8 cellular contexts compared by ENCODE assay signal in the genomic region with DNA sequence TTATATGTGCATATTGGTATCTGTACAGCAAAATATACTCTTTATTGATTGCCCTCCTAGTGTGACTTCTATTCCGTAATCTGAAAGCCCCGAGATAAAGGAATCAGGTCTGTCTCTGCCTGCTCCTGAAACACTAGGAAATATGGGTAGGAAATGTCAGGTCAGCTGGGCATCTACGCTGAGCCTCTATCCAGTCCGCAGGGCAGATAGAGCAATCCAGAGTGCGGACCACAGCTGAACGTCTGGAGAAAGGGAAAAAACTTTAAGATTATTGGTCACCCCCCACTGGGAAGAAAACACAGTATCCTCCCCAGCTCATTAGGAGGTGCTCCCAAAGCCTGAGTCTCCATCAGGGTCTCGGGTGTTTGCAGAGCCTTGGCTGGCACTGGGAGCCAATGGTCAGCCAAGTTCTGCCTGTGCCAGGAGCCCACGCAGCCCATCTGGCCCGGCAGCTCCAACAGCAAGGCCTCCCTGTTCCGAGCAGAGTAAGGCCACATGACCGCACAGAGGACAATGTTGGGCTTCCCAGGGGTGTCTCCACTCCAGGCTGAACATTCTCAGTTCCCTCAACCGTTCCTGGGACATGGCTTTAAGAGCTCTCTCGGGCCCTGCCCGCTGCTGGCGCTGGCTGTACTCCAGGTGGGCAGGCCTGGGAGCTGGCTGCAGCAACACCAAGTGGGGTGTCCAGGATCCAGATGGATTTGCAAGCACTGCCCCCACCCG. TPM values are rescaled to one million over a fixed set of nuclear protein-coding genes. Genes with fewer than 3 reads are reported as not detected.
DNase-seq lines count a peak whose midpoint lies in the region; ATAC-seq, FAIRE-seq and TF ChIP-seq lines count a peak whose summit lies in the region.

No MANE protein-coding gene starts in this region.

- ATAC-seq in HepG2 (peak; percentile 35; the same call in 2 of the 3 replicates), HG02973 (IDR thresholded peaks at IDR 0.05; ENCODE audit: unreplicated experiment) (no peak), HG02759 (IDR thresholded peaks at IDR 0.05; ENCODE audit: unreplicated experiment) (no peak)
- ATAC-seq in activated CD8-positive, alpha-beta T cell treated with anti-CD3 and anti-CD28 coated beads for 36 hours: no peak

- no peak overlapping the region for H3K4me2 ChIP-seq in HepG2 (ENCODE audit: low read depth, low read length)

- H4K20me1 ChIP-seq in HepG2 (ENCODE audit: insufficient read depth, low read length): no peaks in the 10 kb centered on the region

- peaks cover 69% of the 10 kb centered on the region for H3K27me3 Mint-ChIP-seq in activated CD8-positive, alpha-beta T cell treated with anti-CD3 and anti-CD28 coated beads for 36 hours

- no peak overlapping the region for H3K4me3 Mint-ChIP-seq in activated CD8-positive, alpha-beta T cell treated with anti-CD3 and anti-CD28 coated beads for 36 hours

- BruUV-seq in HepG2 (replicated peaks; lab: Mats Ljungman, UMichigan): no TSS peak

- H3K9ac ChIP-seq in HUES64 (ENCODE audit: low read depth, low read length): peak overlapping the region; percentile 27
- peak overlapping the region; percentile 36 to 55 for H3K9ac ChIP-seq in duodenal mucosa (ENCODE audit: low read depth in 1 of 2, low read length in 2 of 2)
- H3K9ac ChIP-seq in HepG2 (ENCODE audit: insufficient read depth, low read depth, low read length): no peak overlapping the region

- H3K27ac ChIP-seq in HUES64 (ENCODE audit: low read depth, low read length): peak overlapping the region; percentile 94
- peak overlapping the region; percentile 71 for H3K27ac ChIP-seq in duodenal mucosa (ENCODE audit: low read depth, low read length)
- no peak overlapping the region for H3K27ac ChIP-seq in HepG2 (ENCODE audit: extremely low read length, insufficient read depth, low read length)

- no peaks in the 10 kb centered on the region for H3K4me1 Mint-ChIP-seq in activated CD8-positive, alpha-beta T cell treated with anti-CD3 and anti-CD28 coated beads for 36 hours (ENCODE audit: low read depth)

- no peak for TF ChIP-seq RAD21 in HepG2 (CRISPR knock-in tag; IDR thresholded peaks at IDR 0.05)

- POLR2A ChIA-PET in HepG2 (lab: Yijun Ruan, JAX): no interaction called here
- POLR2A ChIA-PET in activated CD8-positive, alpha-beta T cell treated with anti-CD3 and anti-CD28 coated beads for 36 hours (lab: Charles Lee): no interaction called here

- H3K36me3 ChIP-seq in HUES64 (ENCODE audit: insufficient read depth, low read length) (peaks cover 30% of the 10 kb centered on the region), duodenal mucosa (ENCODE audit: control insufficient read depth in 1 of 2, insufficient read depth in 2 of 2, low read length in 2 of 2) (no peaks in the 10 kb centered on the region), HepG2 (replicated peaks in 1 of 2; ENCODE audit: control insufficient read depth in 1 of 2, insufficient read depth in 2 of 2, low read length in 2 of 2) (no peaks in the 10 kb centered on the region)

- H3K36me3 Mint-ChIP-seq in activated CD8-positive, alpha-beta T cell treated with anti-CD3 and anti-CD28 coated beads for 36 hours (ENCODE audit: low read depth): no peaks in the 10 kb centered on the region

- no peak for TF ChIP-seq CTCF in HepG2 (CRISPR knock-in tag; IDR thresholded peaks at IDR 0.05)
- no peak for TF ChIP-seq CTCF in activated CD8-positive, alpha-beta T cell treated with anti-CD3 and anti-CD28 coated beads for 36 hours (IDR thresholded peaks at IDR 0.05)

- CTCF ChIA-PET in HepG2 (lab: Yijun Ruan, JAX; ENCODE audit: low intra/inter-chr PET ratio, low total read pairs): no interaction called here
- CTCF ChIA-PET in activated CD8-positive, alpha-beta T cell treated with anti-CD3 and anti-CD28 coated beads for 36 hours (lab: Charles Lee): no interaction called here

- H2AFZ ChIP-seq in HepG2 (ENCODE audit: low read length): no peak overlapping the region

- WGBS in HUES64: 23% methylated on average over 16 of the region's 16 CpGs
- 39% methylated on average over 5 of the region's 16 CpGs for whole genome bisulfite sequencing in HepG2 (ENCODE audit: low lambda C conversion rate)

- no peak for FAIRE-seq in HepG2 (lab: Jason Lieb, UNC)

- in situ Hi-C loops in HepG2 (cut with HindIII; ENCODE audit: extremely low pct_ligation_motif_present, low pct_unique_long_range_greater_than_20kb): no loop called here

- intact Hi-C loops in HepG2 (cut with micrococcal nuclease; ENCODE audit: unreplicated experiment): no loop called here
- intact Hi-C loops in activated CD8-positive, alpha-beta T cell treated with anti-CD3 and anti-CD28 coated beads for 36 hours (cut with micrococcal nuclease): no loop called here

- DNase-seq in HepG2 (ENCODE audit: low spot score) (no peak), superior temporal gyrus (ENCODE audit: extremely low spot score) (peak; percentile 82)
- DNase-seq in activated CD8-positive, alpha-beta T cell treated with anti-CD3 and anti-CD28 coated beads for 36 hours: no peak
- no peak for DNase-seq in activated T-cell treated with anti-CD3 and anti-CD28 coated beads, Interleukin-2, amount 50 U/mL, for 1 hour

- H3K9me3 ChIP-seq in HUES64 (ENCODE audit: insufficient read depth, low read depth, low read length): no peaks in the 10 kb centered on the region
- no peaks in the 10 kb centered on the region for H3K9me3 ChIP-seq in duodenal mucosa (ENCODE audit: control insufficient read depth in 1 of 2, low read length in 2 of 2)
- no peaks in the 10 kb centered on the region for H3K9me3 ChIP-seq in HepG2 (ENCODE audit: low read length)

- H3K4me3 ChIP-seq in HUES64 (ENCODE audit: low read length): peak overlapping the region; percentile 95
- peak overlapping the region; percentile 16 to 38 for H3K4me3 ChIP-seq in duodenal mucosa (ENCODE audit: low read depth in 1 of 2, low read length in 2 of 2)
- H3K4me3 ChIP-seq in HepG2 (replicated peaks in 1 of 3; ENCODE audit: insufficient read depth in 1 of 3, low read depth in 2 of 3, low read length in 3 of 3): no peak overlapping the region

- TF ChIP-seq EP300 in HepG2 (IDR thresholded peaks at IDR 0.05; ENCODE audit: low read depth in 2 of 2, low read length in 2 of 2) (no peak), HepG2 (CRISPR knock-in tag; IDR thresholded peaks at IDR 0.05; ENCODE audit: borderline replicate concordance) (no peak)

- no peaks in the 10 kb centered on the region for H3K9me3 Mint-ChIP-seq in activated CD8-positive, alpha-beta T cell treated with anti-CD3 and anti-CD28 coated beads for 36 hours

- TF ChIP-seq POLR2A in HepG2 (IDR thresholded peaks at IDR 0.05; ENCODE audit: insufficient read depth in 1 of 2, low read depth in 2 of 2, low read length in 2 of 2): no peak

- no peaks in the 10 kb centered on the region for H3K79me2 ChIP-seq in HepG2 (ENCODE audit: insufficient read depth, low read length)

- H3K27me3 ChIP-seq in HUES64 (ENCODE audit: insufficient read depth, low read length): no peaks in the 10 kb centered on the region
- no peaks in the 10 kb centered on the region for H3K27me3 ChIP-seq in duodenal mucosa (ENCODE audit: control insufficient read depth in 1 of 2, insufficient read depth in 2 of 2, low read length in 2 of 2)
- peaks cover 18 to 80% of the 10 kb centered on the region in 2 experiments; a peak in 4 of 5 replicates for H3K27me3 ChIP-seq in HepG2 (ENCODE audit: control insufficient read depth in 1 of 2, insufficient read depth in 2 of 2, low read length in 2 of 2)

- H3K4me1 ChIP-seq in HUES64 (ENCODE audit: insufficient read depth, low read length): peaks cover 92% of the 10 kb centered on the region
- peaks cover 76 to 78% of the 10 kb centered on the region in 2 donors for H3K4me1 ChIP-seq in duodenal mucosa (ENCODE audit: control insufficient read depth in 1 of 2, insufficient read depth in 2 of 2, low read length in 2 of 2)
- peaks cover 6% of the 10 kb centered on the region; the same call in 1 of the 2 replicates for H3K4me1 ChIP-seq in HepG2 (ENCODE audit: insufficient read depth, low read length)

- H3K27ac Mint-ChIP-seq in activated CD8-positive, alpha-beta T cell treated with anti-CD3 and anti-CD28 coated beads for 36 hours: no peak overlapping the region

TF ChIP-seq in HepG2, 621 proteins besides CTCF, POLR2A, EP300 and RAD21 (continues in another document):
- no peak for TF ChIP-seq ZNF225 (CRISPR knock-in tag; IDR thresholded peaks at IDR 0.05)

RNA-seq across cellular contexts. Expression of a gene that starts 7.6 kb away (rescaled TPM):
- polyA plus RNA-seq in HUES64 (2013, experiment 1 of 2): 166 TPM
- 145 TPM for polyA plus RNA-seq in HUES64 (2013, experiment 2 of 2)
- total RNA-seq in HepG2 (2016; rRNA removed; fragmentation: Illumina TruSeq; extraction: Trizol): not detected in 2 replicates
- not detected in 2 replicates for total RNA-seq in HepG2 (2016; cell fraction: cytosol; rRNA removed; fragmentation: Illumina TruSeq; extraction: Trizol; ENCODE audit: low read depth)
- total RNA-seq in HepG2 (2016; cell fraction: insoluble cytoplasmic fraction; rRNA removed; fragmentation: Illumina TruSeq; extraction: Trizol): not detected in 2 replicates
- total RNA-seq in HepG2 (2016; cell fraction: membrane; rRNA removed; fragmentation: Illumina TruSeq; extraction: Trizol): not detected in 2 replicates
- total RNA-seq in HepG2 (2016; cell fraction: nucleus; rRNA removed; fragmentation: Illumina TruSeq; extraction: Trizol): not detected in 2 replicates
- 0.08 TPM in 1 of 2 replicates, not detected in the other for polyA plus RNA-seq in HepG2 (2011; rRNA removed)
- polyA plus RNA-seq in HepG2 (2011; cell fraction: cytosol; rRNA removed): 0.04 and 0.05 TPM in 2 replicates
- polyA plus RNA-seq in HepG2 (2011; cell fraction: nucleus; rRNA removed): 0.02 TPM in 1 of 2 replicates, not detected in the other
- polyA plus RNA-seq in HepG2 (2012): 0.08 TPM in 2 replicates
- polyA plus RNA-seq in HepG2 (2016; cell fraction: cytosol; fragmentation: Illumina TruSeq; extraction: Trizol; ENCODE audit: low read depth): not detected in 2 replicates
- not detected in 2 replicates for polyA plus RNA-seq in HepG2 (2016; cell fraction: insoluble cytoplasmic fraction; fragmentation: Illumina TruSeq; extraction: Trizol; ENCODE audit: low read depth)
- not detected in 2 replicates for polyA plus RNA-seq in HepG2 (2016; cell fraction: membrane; fragmentation: Illumina TruSeq; extraction: Trizol; ENCODE audit: low read depth)
- not detected in 2 replicates for polyA plus RNA-seq in HepG2 (2016; cell fraction: nucleus; fragmentation: Illumina TruSeq; extraction: Trizol; ENCODE audit: insufficient read depth, low read depth)
- 1.2 and 101 TPM in 2 replicates for polyA minus RNA-seq in HepG2 (2011; rRNA and poly(A)+ RNA removed; ENCODE audit: low replicate concordance)
- polyA minus RNA-seq in HepG2 (2011; cell fraction: cytosol; rRNA and poly(A)+ RNA removed): 0.49 and 0.53 TPM in 2 replicates
- 0.39 TPM in 1 of 2 replicates, not detected in the other for polyA minus RNA-seq in HepG2 (2011; cell fraction: nucleus; rRNA and poly(A)+ RNA removed)
- under 1 TPM; 0.60 to 0.88 TPM for total RNA-seq in activated CD8-positive, alpha-beta T cell treated with anti-CD3 and anti-CD28 coated beads for 36 hours

Comparison
In these comparisons a context has a peak if more than half of its experiments do, and no peak if none do; other contexts are left out.
1. H3K4me3 ChIP-seq: peak in HUES64 (single experiment) and duodenal mucosa (2 of 2); none in HepG2 (0 of 3).